20 cellular contexts compared by ENCODE assay signal in the genomic region with DNA sequence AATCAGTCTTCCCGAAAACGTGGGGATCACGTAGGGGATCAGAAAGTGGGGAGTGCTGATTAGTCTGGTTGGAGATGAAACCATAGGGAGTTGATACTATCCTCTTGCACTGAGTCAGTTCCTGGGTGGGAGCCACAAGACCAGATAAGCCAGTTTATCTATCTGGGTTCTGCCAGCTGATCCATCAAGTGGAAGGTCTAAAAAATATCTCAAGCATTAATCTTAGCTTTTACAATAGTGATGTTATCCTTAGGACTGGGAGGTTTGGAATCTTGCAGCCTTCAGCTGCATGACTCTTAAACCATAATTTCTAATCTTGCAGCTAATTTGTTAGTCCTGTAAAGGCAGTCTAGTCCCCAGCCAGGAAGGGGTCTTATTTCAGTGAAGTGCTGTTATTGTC.
"Had no signal": no experiment of that assay in that cellular context is flagged by ENCODE, and none has a peak within 500 bp of the region (broad histone marks: within the 10 kb centered on the region; RNA-seq: fewer than 3 reads in every experiment).

No MANE protein-coding gene starts in this region.

- H3K27me3 ChIP-seq: Peyer's patch, SJSA1 had no signal

- H3K9me3 ChIP-seq: Peyer's patch, SJSA1 had no signal

- H3K27ac ChIP-seq: Peyer's patch, SJSA1, VCaP had no signal

- ATAC-seq: activated CD8-positive, alpha-beta T cell treated with anti-CD3 and anti-CD28 coated beads, Interleukin-2, amount 10 ng/mL, durations not matched to agents 7 days and 5 days; activated naive CD4-positive, alpha-beta T cell treated with anti-CD3 and anti-CD28 coated beads, Interleukin-2, amount 50 U/mL, for 72 hours; activated T-cell treated with anti-CD3 and anti-CD28 coated beads, Interleukin-2, amount 50 U/mL, for 4 hours had no signal

- DNase-seq: activated CD4-positive, CD25-positive, alpha-beta regulatory T cell; activated CD8-positive, alpha-beta T cell treated with anti-CD3 and anti-CD28 coated beads, Interleukin-2, amount 10 ng/mL, durations not matched to agents 7 days and 5 days; activated effector memory CD4-positive, alpha-beta T cell treated with anti-CD3 and anti-CD28 coated beads, Interleukin-2, amount 50 U/mL, for 16 hours; activated naive CD4-positive, alpha-beta T cell treated with Interleukin-2 at 50 U/mL for 16 hours; activated T-cell treated with anti-CD3 and anti-CD28 coated beads, Interleukin-2, amount 50 U/mL, for 4 hours; central memory CD4-positive, alpha-beta T cell; Kasumi-1; KBM-7; NCI-H1105 treated with DMSO at 0.1 percent for 48 hours; NCI-H1436 treated with DMSO at 0.1 percent for 48 hours; NCI-H187; NCI-H2081; NCI-H446; NCI-H524; Peyer's patch; SHP77; T-helper 1 cell had no signal

- H3K4me1 ChIP-seq: Peyer's patch, SJSA1 had no signal

- H3K4me3 ChIP-seq: Peyer's patch, SJSA1 had no signal

- H3K36me3 ChIP-seq: Peyer's patch, SJSA1 had no signal
